In genomic region chr6:148037496-148037895, GRCh38 we compare ENCODE assay signal across 19 cellular contexts.
A peak's percentile ranks its signal among the peaks of the same experiment; 100 is the strongest.
DNase-seq lines count a peak whose midpoint lies in the region; ATAC-seq and TF ChIP-seq lines count a peak whose summit lies in the region.
"Had no signal": no experiment of that assay in that cellular context is flagged by ENCODE, and none has a peak within 500 bp of the region (broad histone marks: within the 10 kb centered on the region; RNA-seq: fewer than 3 reads in every experiment).

No MANE protein-coding gene starts in this region.

- no peak overlapping the region for H4K8ac ChIP-seq in H9 (replicated peaks; ENCODE audit: insufficient read length, low read depth, low read length)

- TF ChIP-seq CTCF in RWPE2 (IDR thresholded peaks at IDR 0.05; ENCODE audit: poor library complexity, severe bottlenecking): no peak
- TF ChIP-seq CTCF in foreskin fibroblast (IDR thresholded peaks at IDR 0.05; ENCODE audit: low read depth, low read length): no peak
- no peak for TF ChIP-seq CTCF in H9 (conservative IDR thresholded peaks at IDR 0.05)

- H2BK12ac ChIP-seq in H9 (ENCODE audit: insufficient read length, low read depth, low read length): no peak overlapping the region

- H3K27ac ChIP-seq in RWPE2 (ENCODE audit: poor library complexity, severe bottlenecking) (no peak overlapping the region), H9 (ENCODE audit: insufficient read length, low read depth, low read length) (no peak overlapping the region)
- no peak overlapping the region for H3K27ac ChIP-seq in CD4-positive, alpha-beta memory T cell (ENCODE audit: low read depth, low read length)
- H3K27ac ChIP-seq: VCaP had no signal

- no peak overlapping the region for H3K4me3 Mint-ChIP-seq in CD4-positive, alpha-beta memory T cell
- H3K4me3 Mint-ChIP-seq in H9: no peak overlapping the region
- H3K4me3 Mint-ChIP-seq: activated naive CD8-positive, alpha-beta T cell treated with anti-CD3 and anti-CD28 coated beads, Interleukin-2, amount 50 U/mL, for 24 hours; dendritic cell treated with granulocyte-macrophage colony-stimulating factor and Interleukin-4, amounts not matched to agents 40 ng/mL and 50 ng/mL, for 4 days; naive B cell had no signal

- no peak overlapping the region for H2BK15ac ChIP-seq in H9 (ENCODE audit: low read depth, low read length)

- peaks cover 0 to 4% (median 0%) of the 10 kb centered on the region in 8 donors for H3K9me3 Mint-ChIP-seq in CD4-positive, alpha-beta memory T cell
- H3K9me3 Mint-ChIP-seq in H9: no peaks in the 10 kb centered on the region
- H3K9me3 Mint-ChIP-seq: dendritic cell treated with granulocyte-macrophage colony-stimulating factor and Interleukin-4, amounts not matched to agents 40 ng/mL and 50 ng/mL, for 4 days had no signal

- no peaks in the 10 kb centered on the region for H3K36me3 Mint-ChIP-seq in CD4-positive, alpha-beta memory T cell
- H3K36me3 Mint-ChIP-seq in H9 (ENCODE audit: insufficient read depth in 1 of 3, low read depth in 3 of 3): no peaks in the 10 kb centered on the region
- H3K36me3 Mint-ChIP-seq: naive B cell had no signal

- H3K4me3 ChIP-seq in RWPE2 (ENCODE audit: severe bottlenecking) (no peak overlapping the region), foreskin fibroblast (ENCODE audit: low read depth in 1 of 2, low read length in 2 of 2) (no peak overlapping the region)
- no peak overlapping the region for H3K4me3 ChIP-seq in CD4-positive, alpha-beta memory T cell (ENCODE audit: low read length in 2 of 2)

- H2AK5ac ChIP-seq in H9 (ENCODE audit: insufficient read length, low read length): no peak overlapping the region

- H3K4me1 ChIP-seq in RWPE2 (ENCODE audit: insufficient read depth, poor library complexity, severe bottlenecking): no peaks in the 10 kb centered on the region
- H3K4me1 ChIP-seq in CD4-positive, alpha-beta memory T cell (ENCODE audit: insufficient read depth, low read length): no peaks in the 10 kb centered on the region
- H3K4me1 ChIP-seq in H9 (ENCODE audit: insufficient read depth, low read length): no peaks in the 10 kb centered on the region

- H4K20me1 ChIP-seq in H9 (ENCODE audit: control insufficient read depth, insufficient read depth, insufficient read length): no peaks in the 10 kb centered on the region

- H3K27me3 ChIP-seq in RWPE2 (ENCODE audit: insufficient read depth, poor library complexity, severe bottlenecking) (no peaks in the 10 kb centered on the region), H9 (ENCODE audit: insufficient read depth, low read length) (no peaks in the 10 kb centered on the region)
- H3K27me3 ChIP-seq in CD4-positive, alpha-beta memory T cell (ENCODE audit: insufficient read depth, low read length): no peaks in the 10 kb centered on the region

- no peak overlapping the region for H3K9ac ChIP-seq in H9 (ENCODE audit: extremely low read depth, insufficient read length, low read length)

- CTCF ChIA-PET in CD4-positive, alpha-beta memory T cell (lab: Charles Lee; ENCODE audit: partially characterized antibody): no interaction called here

- DNase-seq in ELR (ENCODE audit: low read depth): peak; percentile 32
- DNase-seq in NCI-H1417 (lab: John Stamatoyannopoulos, UW): peak; percentile 51 to 87 (median 65)
- no peak for DNase-seq in RWPE2 (ENCODE audit: low spot score)
- peak; percentile 5 to 68 for DNase-seq in foreskin fibroblast
- no peak for DNase-seq in T-helper 9 cell
- no peak for DNase-seq in activated CD4-positive, CD25-positive, alpha-beta regulatory T cell (lab: John Stamatoyannopoulos, UW)
- DNase-seq in CD4-positive, alpha-beta memory T cell: no peak
- no peak for DNase-seq in H9
- DNase-seq: activated CD4-positive, alpha-beta T cell treated with anti-CD3 and anti-CD28 coated beads, Interleukin-2, amount 50 U/mL, for 1 hour; activated CD8-positive, alpha-beta memory T cell treated with anti-CD3 and anti-CD28 coated beads, Interleukin-2, amount 50 U/mL, for 4 hours; activated naive CD8-positive, alpha-beta T cell treated with anti-CD3 and anti-CD28 coated beads, Interleukin-2, amount 50 U/mL, for 24 hours; KG1; MV-4-11; naive B cell; NCI-H2107; NCI-H526; T-helper 2 cell had no signal

- intact Hi-C loops in CD4-positive, alpha-beta memory T cell (cut with micrococcal nuclease): no loop called here

- no peak overlapping the region for H4K5ac ChIP-seq in H9 (ENCODE audit: insufficient read length, low read depth, low read length)

- no peaks in the 10 kb centered on the region for H3K36me3 ChIP-seq in RWPE2 (ENCODE audit: low read depth)
- no peaks in the 10 kb centered on the region for H3K36me3 ChIP-seq in CD4-positive, alpha-beta memory T cell (ENCODE audit: insufficient read depth, low read length)

- no peak overlapping the region for H3K56ac ChIP-seq in H9 (ENCODE audit: insufficient read length, low read depth, low read length)

- no peaks in the 10 kb centered on the region for H3K4me1 Mint-ChIP-seq in CD4-positive, alpha-beta memory T cell
- no peaks in the 10 kb centered on the region for H3K4me1 Mint-ChIP-seq in H9
- H3K4me1 Mint-ChIP-seq: activated naive CD8-positive, alpha-beta T cell treated with anti-CD3 and anti-CD28 coated beads, Interleukin-2, amount 50 U/mL, for 24 hours; naive B cell had no signal

- POLR2A ChIA-PET in CD4-positive, alpha-beta memory T cell (lab: Charles Lee; ENCODE audit: partially characterized antibody): no interaction called here

- H3K9me3 ChIP-seq in RWPE2 (ENCODE audit: severe bottlenecking) (no peaks in the 10 kb centered on the region), H9 (ENCODE audit: control insufficient read depth, low read depth, low read length) (no peaks in the 10 kb centered on the region)
- no peaks in the 10 kb centered on the region for H3K9me3 ChIP-seq in CD4-positive, alpha-beta memory T cell (ENCODE audit: control insufficient read depth in 1 of 2, low read length in 2 of 2)

- peaks cover 0 to 1% of the 10 kb centered on the region in 2 donors for H3K27me3 Mint-ChIP-seq in CD4-positive, alpha-beta memory T cell
- H3K27me3 Mint-ChIP-seq in H9 (ENCODE audit: low read depth): no peaks in the 10 kb centered on the region; the same call in 1 of the 2 replicates
- H3K27me3 Mint-ChIP-seq: activated naive CD8-positive, alpha-beta T cell treated with anti-CD3 and anti-CD28 coated beads, Interleukin-2, amount 50 U/mL, for 24 hours; dendritic cell treated with granulocyte-macrophage colony-stimulating factor and Interleukin-4, amounts not matched to agents 40 ng/mL and 50 ng/mL, for 4 days; naive B cell had no signal

- no peaks in the 10 kb centered on the region for H3K79me2 ChIP-seq in H9 (ENCODE audit: insufficient read depth, low read length)

- H2BK5ac ChIP-seq in H9 (ENCODE audit: insufficient read length, low read length): no peak overlapping the region

- H4K91ac ChIP-seq in H9 (ENCODE audit: insufficient read length, low read depth, low read length): no peak overlapping the region

- H3K23ac ChIP-seq in H9 (ENCODE audit: insufficient read length, low read depth, low read length): no peak overlapping the region

- no peak overlapping the region for H3K14ac ChIP-seq in H9 (ENCODE audit: insufficient read depth, low read length)

- H3T11ph ChIP-seq in H9 (ENCODE audit: low read length): no peak overlapping the region

- H3K79me1 ChIP-seq in H9 (ENCODE audit: insufficient read depth, low read depth, low read length, poor library complexity, severe bottlenecking): no peaks in the 10 kb centered on the region

- 0 out of 3 replicates have a peak, but pooled peaks have one; percentile 10 for ATAC-seq in RWPE2 (ENCODE audit: low read depth)
- ATAC-seq: activated naive CD8-positive, alpha-beta T cell treated with anti-CD3 and anti-CD28 coated beads, Interleukin-2, amount 50 U/mL, for 24 hours had no signal

- H3K4me2 ChIP-seq in H9 (ENCODE audit: insufficient read depth, insufficient read length, low read length): no peak overlapping the region

- no peak overlapping the region for H3K4ac ChIP-seq in H9 (ENCODE audit: low read depth, low read length)

- no peak overlapping the region for H3K18ac ChIP-seq in H9 (ENCODE audit: insufficient read length, low read depth, low read length)

- no peak overlapping the region for H2BK20ac ChIP-seq in H9 (ENCODE audit: low read depth, low read length, poor library complexity, severe bottlenecking)

- no peaks in the 10 kb centered on the region for H3K23me2 ChIP-seq in H9 (ENCODE audit: insufficient read length, low read depth, low read length, poor library complexity, severe bottlenecking)

- H3K27ac Mint-ChIP-seq in CD4-positive, alpha-beta memory T cell: no peak overlapping the region
- no peak overlapping the region for H3K27ac Mint-ChIP-seq in H9
- H3K27ac Mint-ChIP-seq: activated naive CD8-positive, alpha-beta T cell treated with anti-CD3 and anti-CD28 coated beads, Interleukin-2, amount 50 U/mL, for 24 hours; dendritic cell treated with granulocyte-macrophage colony-stimulating factor and Interleukin-4, amounts not matched to agents 40 ng/mL and 50 ng/mL, for 4 days had no signal

- WGBS in H9 (ENCODE audit: extremely low coverage, insufficient read length, low lambda C conversion rate): no CpG with 5 or more reads among the region's 3 CpGs

- H2AFZ ChIP-seq in H9 (ENCODE audit: low read length): no peak overlapping the region

- no peak overlapping the region for H2BK120ac ChIP-seq in H9 (ENCODE audit: low read depth, low read length, poor library complexity, severe bottlenecking)

Comparison
In these comparisons a context has a peak if more than half of its experiments do, and no peak if none do; other contexts are left out.
1. DNase-seq: peak in ELR (single experiment), NCI-H1417 (3 of 3) and foreskin fibroblast (2 of 2); none in RWPE2 (single experiment), T-helper 9 cell (single experiment), activated CD4-positive, CD25-positive, alpha-beta regulatory T cell (0 of 4), CD4-positive, alpha-beta memory T cell (0 of 5) and H9 (single experiment).